2 cellular contexts compared by ENCODE assay signal in the genomic region with DNA sequence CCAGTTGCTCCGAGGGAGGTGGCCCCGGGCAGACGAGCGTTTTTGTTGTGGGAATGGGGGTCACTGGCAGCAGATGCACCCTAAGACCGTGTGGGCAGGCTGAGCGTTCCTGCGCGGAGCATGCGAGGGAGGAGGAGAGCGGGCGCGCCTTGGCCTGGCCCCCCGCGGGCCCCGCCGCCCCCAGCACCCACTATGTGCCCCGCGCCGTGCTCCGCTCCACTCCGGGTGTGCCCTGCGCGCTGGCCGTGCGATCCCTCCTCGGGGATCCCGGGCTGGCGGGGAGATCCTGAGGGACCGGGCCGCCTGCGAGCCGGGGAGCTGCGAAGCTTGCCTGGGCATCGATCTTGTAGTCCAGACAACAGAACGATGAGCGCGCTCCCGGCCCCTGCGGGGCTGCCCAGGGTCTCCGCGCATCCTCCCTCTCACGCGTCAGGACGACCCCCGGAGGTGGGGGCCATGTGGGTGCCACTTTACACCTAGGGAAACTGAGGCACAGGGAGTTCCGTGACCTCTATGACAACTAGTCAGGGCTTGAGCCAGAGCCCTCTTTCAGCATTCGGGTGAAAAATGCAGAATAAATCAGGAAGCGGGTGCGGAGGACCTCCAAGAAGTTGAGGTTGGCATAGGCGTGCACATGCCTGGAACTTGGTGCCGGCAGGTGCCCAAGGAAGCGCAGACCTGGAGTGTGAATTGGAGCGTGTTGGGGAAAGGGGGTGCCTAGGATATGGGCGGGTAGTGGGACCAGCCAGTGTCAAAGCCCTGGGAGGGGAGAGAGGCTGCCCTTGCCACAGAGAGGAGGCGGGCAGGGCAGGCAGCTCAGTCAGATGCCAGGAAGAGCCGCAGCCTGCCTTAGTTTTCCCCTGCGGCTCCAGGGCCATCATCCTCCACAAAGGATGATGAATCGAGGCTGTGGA.
TF ChIP-seq lines count a peak whose summit lies in the region.

No MANE protein-coding gene starts in this region.

TF ChIP-seq in Ishikawa, 13 proteins besides CTCF, POLR2A, EP300 and RAD21 (continued from another document):
- TF ChIP-seq REST (IDR thresholded peaks at IDR 0.05; ENCODE audit: low read depth) = no peak

TF ChIP-seq in K562, 482 proteins besides CTCF, POLR2A, EP300 and RAD21 (continued from another document and continues in another):
- TF ChIP-seq ZSCAN29 (IDR thresholded peaks at IDR 0.05) (no peak), MITF (IDR thresholded peaks at IDR 0.05) (no peak), RBFOX2 (IDR thresholded peaks at IDR 0.05; ENCODE audit: low read depth, low read length) (peak; percentile 68), ZNF175 (CRISPR knock-in tag; IDR thresholded peaks at IDR 0.05; ENCODE audit: low read depth) (no peak), BCOR (IDR thresholded peaks at IDR 0.05) (peak; percentile 61), MIER1 (IDR thresholded peaks at IDR 0.05; ENCODE audit: low read depth) (no peak), ZNF24 (IDR thresholded peaks at IDR 0.05) (no peak), KLF16 (IDR thresholded peaks at IDR 0.05) (no peak), GABPB1 (CRISPR knock-in tag; IDR thresholded peaks at IDR 0.05) (no peak; the same call in 1 of the 2 replicates), ZNF134 (CRISPR knock-in tag; conservative IDR thresholded peaks at IDR 0.05) (no peak), KLF1 (tag; IDR thresholded peaks at IDR 0.05) (no peak), PATZ1 (CRISPR knock-in tag; IDR thresholded peaks at IDR 0.05; ENCODE audit: borderline replicate concordance) (no peak), NR2C1 (IDR thresholded peaks at IDR 0.05) (no peak), NR2C1 (tag; IDR thresholded peaks at IDR 0.05) (no peak), ZNF584 (CRISPR knock-in tag; IDR thresholded peaks at IDR 0.05; ENCODE audit: low read depth) (no peak), RUNX1 (IDR thresholded peaks at IDR 0.05; ENCODE audit: low read depth) (no peak), PYGO2 (tag; IDR thresholded peaks at IDR 0.05) (no peak), ETV1 (tag; conservative IDR thresholded peaks at IDR 0.05; ENCODE audit: low read depth) (no peak), NR1H2 (CRISPR knock-in tag; IDR thresholded peaks at IDR 0.05) (0 out of 2 replicates have a peak, but pooled peaks have one; percentile 42), PRMT5 (CRISPR knock-in tag; IDR thresholded peaks at IDR 0.05) (0 out of 2 replicates have a peak, but pooled peaks have one; percentile 12), TFAP4 (CRISPR knock-in tag; IDR thresholded peaks at IDR 0.05; ENCODE audit: borderline replicate concordance) (peak; percentile 16; the same call in 1 of the 2 replicates), BRF1 (IDR thresholded peaks at IDR 0.05; ENCODE audit: borderline replicate concordance, extremely low read depth, insufficient read length) (no peak)
- TF ChIP-seq, protein P1, sequence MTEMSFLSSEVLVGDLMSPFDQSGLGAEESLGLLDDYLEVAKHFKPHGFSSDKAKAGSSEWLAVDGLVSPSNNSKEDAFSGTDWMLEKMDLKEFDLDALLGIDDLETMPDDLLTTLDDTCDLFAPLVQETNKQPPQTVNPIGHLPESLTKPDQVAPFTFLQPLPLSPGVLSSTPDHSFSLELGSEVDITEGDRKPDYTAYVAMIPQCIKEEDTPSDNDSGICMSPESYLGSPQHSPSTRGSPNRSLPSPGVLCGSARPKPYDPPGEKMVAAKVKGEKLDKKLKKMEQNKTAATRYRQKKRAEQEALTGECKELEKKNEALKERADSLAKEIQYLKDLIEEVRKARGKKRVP (CRISPR knock-in tag; IDR thresholded peaks at IDR 0.05) = no peak
- TF ChIP-seq, protein P2, sequence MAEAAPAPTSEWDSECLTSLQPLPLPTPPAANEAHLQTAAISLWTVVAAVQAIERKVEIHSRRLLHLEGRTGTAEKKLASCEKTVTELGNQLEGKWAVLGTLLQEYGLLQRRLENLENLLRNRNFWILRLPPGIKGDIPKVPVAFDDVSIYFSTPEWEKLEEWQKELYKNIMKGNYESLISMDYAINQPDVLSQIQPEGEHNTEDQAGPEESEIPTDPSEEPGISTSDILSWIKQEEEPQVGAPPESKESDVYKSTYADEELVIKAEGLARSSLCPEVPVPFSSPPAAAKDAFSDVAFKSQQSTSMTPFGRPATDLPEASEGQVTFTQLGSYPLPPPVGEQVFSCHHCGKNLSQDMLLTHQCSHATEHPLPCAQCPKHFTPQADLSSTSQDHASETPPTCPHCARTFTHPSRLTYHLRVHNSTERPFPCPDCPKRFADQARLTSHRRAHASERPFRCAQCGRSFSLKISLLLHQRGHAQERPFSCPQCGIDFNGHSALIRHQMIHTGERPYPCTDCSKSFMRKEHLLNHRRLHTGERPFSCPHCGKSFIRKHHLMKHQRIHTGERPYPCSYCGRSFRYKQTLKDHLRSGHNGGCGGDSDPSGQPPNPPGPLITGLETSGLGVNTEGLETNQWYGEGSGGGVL (CRISPR knock-in tag; IDR thresholded peaks at IDR 0.05) = no peak
- TF ChIP-seq, protein P3, sequence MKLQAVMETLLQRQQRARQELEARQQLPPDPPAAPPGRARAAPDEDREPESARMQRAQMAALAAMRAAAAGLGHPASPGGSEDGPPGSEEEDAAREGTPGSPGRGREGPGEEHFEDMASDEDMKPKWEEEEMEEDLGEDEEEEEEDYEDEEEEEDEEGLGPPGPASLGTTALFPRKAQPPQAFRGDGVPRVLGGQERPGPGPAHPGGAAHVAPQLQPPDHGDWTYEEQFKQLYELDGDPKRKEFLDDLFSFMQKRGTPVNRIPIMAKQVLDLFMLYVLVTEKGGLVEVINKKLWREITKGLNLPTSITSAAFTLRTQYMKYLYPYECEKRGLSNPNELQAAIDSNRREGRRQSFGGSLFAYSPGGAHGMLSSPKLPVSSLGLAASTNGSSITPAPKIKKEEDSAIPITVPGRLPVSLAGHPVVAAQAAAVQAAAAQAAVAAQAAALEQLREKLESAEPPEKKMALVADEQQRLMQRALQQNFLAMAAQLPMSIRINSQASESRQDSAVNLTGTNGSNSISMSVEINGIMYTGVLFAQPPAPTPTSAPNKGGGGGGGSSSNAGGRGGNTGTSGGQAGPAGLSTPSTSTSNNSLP (IDR thresholded peaks at IDR 0.05; ENCODE audit: borderline replicate concordance, low read depth, low read length) = no peak
- TF ChIP-seq, protein P4, sequence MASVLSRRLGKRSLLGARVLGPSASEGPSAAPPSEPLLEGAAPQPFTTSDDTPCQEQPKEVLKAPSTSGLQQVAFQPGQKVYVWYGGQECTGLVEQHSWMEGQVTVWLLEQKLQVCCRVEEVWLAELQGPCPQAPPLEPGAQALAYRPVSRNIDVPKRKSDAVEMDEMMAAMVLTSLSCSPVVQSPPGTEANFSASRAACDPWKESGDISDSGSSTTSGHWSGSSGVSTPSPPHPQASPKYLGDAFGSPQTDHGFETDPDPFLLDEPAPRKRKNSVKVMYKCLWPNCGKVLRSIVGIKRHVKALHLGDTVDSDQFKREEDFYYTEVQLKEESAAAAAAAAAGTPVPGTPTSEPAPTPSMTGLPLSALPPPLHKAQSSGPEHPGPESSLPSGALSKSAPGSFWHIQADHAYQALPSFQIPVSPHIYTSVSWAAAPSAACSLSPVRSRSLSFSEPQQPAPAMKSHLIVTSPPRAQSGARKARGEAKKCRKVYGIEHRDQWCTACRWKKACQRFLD (CRISPR knock-in tag; IDR thresholded peaks at IDR 0.05) = no peak
- TF ChIP-seq, protein P5, sequence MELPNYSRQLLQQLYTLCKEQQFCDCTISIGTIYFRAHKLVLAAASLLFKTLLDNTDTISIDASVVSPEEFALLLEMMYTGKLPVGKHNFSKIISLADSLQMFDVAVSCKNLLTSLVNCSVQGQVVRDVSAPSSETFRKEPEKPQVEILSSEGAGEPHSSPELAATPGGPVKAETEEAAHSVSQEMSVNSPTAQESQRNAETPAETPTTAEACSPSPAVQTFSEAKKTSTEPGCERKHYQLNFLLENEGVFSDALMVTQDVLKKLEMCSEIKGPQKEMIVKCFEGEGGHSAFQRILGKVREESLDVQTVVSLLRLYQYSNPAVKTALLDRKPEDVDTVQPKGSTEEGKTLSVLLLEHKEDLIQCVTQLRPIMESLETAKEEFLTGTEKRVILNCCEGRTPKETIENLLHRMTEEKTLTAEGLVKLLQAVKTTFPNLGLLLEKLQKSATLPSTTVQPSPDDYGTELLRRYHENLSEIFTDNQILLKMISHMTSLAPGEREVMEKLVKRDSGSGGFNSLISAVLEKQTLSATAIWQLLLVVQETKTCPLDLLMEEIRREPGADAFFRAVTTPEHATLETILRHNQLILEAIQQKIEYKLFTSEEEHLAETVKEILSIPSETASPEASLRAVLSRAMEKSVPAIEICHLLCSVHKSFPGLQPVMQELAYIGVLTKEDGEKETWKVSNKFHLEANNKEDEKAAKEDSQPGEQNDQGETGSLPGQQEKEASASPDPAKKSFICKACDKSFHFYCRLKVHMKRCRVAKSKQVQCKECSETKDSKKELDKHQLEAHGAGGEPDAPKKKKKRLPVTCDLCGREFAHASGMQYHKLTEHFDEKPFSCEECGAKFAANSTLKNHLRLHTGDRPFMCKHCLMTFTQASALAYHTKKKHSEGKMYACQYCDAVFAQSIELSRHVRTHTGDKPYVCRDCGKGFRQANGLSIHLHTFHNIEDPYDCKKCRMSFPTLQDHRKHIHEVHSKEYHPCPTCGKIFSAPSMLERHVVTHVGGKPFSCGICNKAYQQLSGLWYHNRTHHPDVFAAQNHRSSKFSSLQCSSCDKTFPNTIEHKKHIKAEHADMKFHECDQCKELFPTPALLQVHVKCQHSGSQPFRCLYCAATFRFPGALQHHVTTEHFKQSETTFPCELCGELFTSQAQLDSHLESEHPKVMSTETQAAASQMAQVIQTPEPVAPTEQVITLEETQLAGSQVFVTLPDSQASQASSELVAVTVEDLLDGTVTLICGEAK (IDR thresholded peaks at IDR 0.05) = no peak
- TF ChIP-seq, protein P5 (CRISPR knock-in tag; IDR thresholded peaks at IDR 0.05) = no peak
- TF ChIP-seq, protein P6, sequence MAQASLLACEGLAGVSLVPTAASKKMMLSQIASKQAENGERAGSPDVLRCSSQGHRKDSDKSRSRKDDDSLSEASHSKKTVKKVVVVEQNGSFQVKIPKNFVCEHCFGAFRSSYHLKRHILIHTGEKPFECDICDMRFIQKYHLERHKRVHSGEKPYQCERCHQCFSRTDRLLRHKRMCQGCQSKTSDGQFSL (CRISPR knock-in tag; IDR thresholded peaks at IDR 0.05) = peak; percentile 83; the same call in 1 of the 2 replicates
- TF ChIP-seq, protein P6 (tag; IDR thresholded peaks at IDR 0.05) = no peak
